In the genomic region with DNA sequence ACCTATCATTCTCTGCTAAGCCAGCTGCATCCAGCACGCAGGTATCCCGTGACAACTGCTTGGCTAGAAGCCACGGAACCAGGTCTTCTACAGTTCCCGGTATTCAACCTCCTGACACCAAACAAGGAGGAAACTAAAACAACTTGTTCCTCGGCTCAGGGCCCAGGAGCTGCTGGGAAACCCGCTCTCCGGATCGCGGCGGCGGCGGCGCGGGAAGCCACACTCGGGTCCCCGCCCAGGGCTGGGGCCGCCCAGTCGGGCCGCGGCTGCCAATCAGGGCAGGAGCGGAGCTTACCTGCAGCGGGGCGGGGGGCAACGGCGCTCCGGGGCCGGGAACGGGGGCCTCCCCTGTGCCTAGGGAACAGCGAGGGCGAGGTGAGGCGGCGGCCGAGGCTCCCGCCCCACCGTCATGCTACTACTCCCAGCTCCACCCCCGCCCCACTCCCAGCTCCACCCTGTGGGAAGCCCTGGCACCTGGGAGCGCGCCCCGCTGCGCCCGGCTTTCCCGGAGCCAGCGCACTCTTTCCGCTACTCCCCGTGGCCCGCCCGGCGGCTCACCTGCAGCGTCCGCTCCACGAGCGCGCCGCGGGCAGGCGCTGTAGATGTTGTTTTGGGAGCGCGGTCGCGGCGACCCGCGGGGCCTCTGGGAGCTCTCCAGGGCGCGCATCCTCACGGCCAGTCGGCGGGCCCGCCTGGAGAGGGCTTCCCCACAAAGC, we compare ENCODE assay signal across 8 cellular contexts. TPM values are rescaled to one million over a fixed set of nuclear protein-coding genes. Genes with fewer than 3 reads are reported as not detected.
DNase-seq lines count a peak whose midpoint lies in the region; ATAC-seq and TF ChIP-seq lines count a peak whose summit lies in the region.

No MANE protein-coding gene starts in this region.

- H3K9ac ChIP-seq in iPS-15b (ENCODE audit: low read depth, low read length) (peak overlapping the region; percentile 19), skeletal muscle tissue (ENCODE audit: low read depth in 1 of 3, low read length in 3 of 3) (peak overlapping the region in 2 of 3 donors; percentile 58 to 70)

- BruUV-seq in Panc1 (replicated peaks; lab: Mats Ljungman, UMichigan): no TSS peak

- H3K27me3 ChIP-seq in Panc1 (ENCODE audit: control insufficient read depth, insufficient read depth, low read length) (peaks cover 21% of the 10 kb centered on the region), ascending aorta (peaks cover 10% of the 10 kb centered on the region), iPS-15b (ENCODE audit: control insufficient read depth, insufficient read depth, low read length) (peaks cover 43% of the 10 kb centered on the region), skeletal muscle tissue (ENCODE audit: control insufficient read depth in 3 of 3, insufficient read depth in 3 of 3, low read length in 3 of 3) (peaks cover 0 to 10% (median 0%) of the 10 kb centered on the region in 3 donors)

- no peaks in the 10 kb centered on the region for H3K36me3 ChIP-seq in Panc1 (ENCODE audit: control insufficient read depth, insufficient read depth, low read length)
- H3K36me3 ChIP-seq in ascending aorta: no peaks in the 10 kb centered on the region
- no peaks in the 10 kb centered on the region for H3K36me3 ChIP-seq in iPS-15b (ENCODE audit: control insufficient read depth, insufficient read depth, low read length)
- H3K36me3 ChIP-seq in skeletal muscle tissue (ENCODE audit: control insufficient read depth in 3 of 3, insufficient read depth in 3 of 3, low read length in 3 of 3): no peaks in the 10 kb centered on the region

- H3K27ac ChIP-seq in Panc1 (ENCODE audit: low read length) (no peak overlapping the region), ascending aorta (no peak overlapping the region), skeletal muscle tissue (ENCODE audit: low read depth, low read length) (peak overlapping the region; percentile 23)

- H3K4me1 ChIP-seq in Panc1 (ENCODE audit: control insufficient read depth, insufficient read depth, low read length) (no peaks in the 10 kb centered on the region), ascending aorta (peaks cover 0 to 10% of the 10 kb centered on the region in 2 donors), iPS-15b (ENCODE audit: control insufficient read depth, insufficient read depth, low read length) (peaks cover 11% of the 10 kb centered on the region), skeletal muscle tissue (ENCODE audit: control insufficient read depth in 3 of 3, insufficient read depth in 3 of 3, low read length in 3 of 3) (peaks cover 6 to 31% (median 19%) of the 10 kb centered on the region in 3 donors)

- TF ChIP-seq CTCF in Panc1 (IDR thresholded peaks at IDR 0.05) (no peak), ascending aorta (IDR thresholded peaks at IDR 0.05) (no peak)

- CTCF ChIA-PET in Panc1 (lab: Charles Lee): interaction anchor here (0.6 to 1.8 kb wide), 2 partner anchors 32 to 175 kb away, joined by 3 to 8 read pairs; no protein-coding TSS in a partner anchor

- peak; percentile 70 for ATAC-seq in Panc1

- POLR2A ChIA-PET in Panc1 (lab: Charles Lee): interaction anchor here (0.6 kb wide), 1 partner anchor 279 kb away, joined by 6 read pairs; no protein-coding TSS in a partner anchor

- in situ Hi-C loops in Panc1 (cut with HindIII; ENCODE audit: low pct_unique_long_range_greater_than_20kb, low sequenced_read_pairs): no loop called here

- H3K9me3 ChIP-seq in Panc1 (ENCODE audit: control insufficient read depth, insufficient read depth, low read depth, low read length) (no peaks in the 10 kb centered on the region), ascending aorta (no peaks in the 10 kb centered on the region), iPS-15b (ENCODE audit: control insufficient read depth, insufficient read depth, low read length) (no peaks in the 10 kb centered on the region), skeletal muscle tissue (ENCODE audit: control insufficient read depth in 3 of 3, low read length in 3 of 3) (no peaks in the 10 kb centered on the region)

- intact Hi-C loops in Panc1 (cut with micrococcal nuclease; ENCODE audit: unreplicated experiment): no loop called here
- intact Hi-C loops in ascending aorta (cut with DNase I): no loop called here

- DNase-seq in activated gamma-delta T cell treated with Interleukin-2 at 50 U/mL for 16 hours: peak; percentile 40
- DNase-seq in activated gamma-delta T cell (lab: John Stamatoyannopoulos, UW): no peak
- no peak for DNase-seq in Panc1 (ENCODE audit: low read depth, low spot score)
- no peak for DNase-seq in ascending aorta (ENCODE audit: low spot score in 2 of 2)
- no peak for DNase-seq in medulla oblongata (ENCODE audit: extremely low spot score)
- no peak for DNase-seq in Ammon's horn (ENCODE audit: low spot score)

- H3K4me3 ChIP-seq in Panc1 (ENCODE audit: low read depth in 2 of 2, low read length in 2 of 2): peak overlapping the region; percentile 46 to 52
- peak overlapping the region; percentile 55 to 65 for H3K4me3 ChIP-seq in ascending aorta
- H3K4me3 ChIP-seq in iPS-15b (ENCODE audit: low read depth, low read length): peak overlapping the region; percentile 73
- H3K4me3 ChIP-seq in skeletal muscle tissue (ENCODE audit: low read length in 3 of 3): peak overlapping the region; percentile 50 to 68 (median 66)

RNA-seq across cellular contexts. Expression of a gene that starts 12.1 kb away (rescaled TPM):
- total RNA-seq in Panc1 (2021; ENCODE audit: unreplicated experiment) (not detected), ascending aorta (not detected), skeletal muscle tissue (not detected)
- polyA plus RNA-seq in Panc1 (2012; ENCODE audit: insufficient read length): not detected

RNA-seq across cellular contexts. Expression of a gene that starts 12.4 kb away (rescaled TPM):
- total RNA-seq in Panc1 (2021; ENCODE audit: unreplicated experiment) (0.41 TPM), ascending aorta (1.3 TPM), skeletal muscle tissue (0.52 TPM)
- not detected for polyA plus RNA-seq in Panc1 (2012; ENCODE audit: insufficient read length)

RNA-seq across cellular contexts. Expression of a gene that starts 36.9 kb away (rescaled TPM):
- total RNA-seq in Panc1 (2021; ENCODE audit: unreplicated experiment) (1.4 TPM), ascending aorta (0.53 TPM), skeletal muscle tissue (under 0.01 TPM)
- polyA plus RNA-seq in Panc1 (2012; ENCODE audit: insufficient read length): not detected

RNA-seq across cellular contexts. Expression of a gene that starts 43.9 kb away (rescaled TPM):
- total RNA-seq in Panc1 (2021; ENCODE audit: unreplicated experiment) (not detected), ascending aorta (not detected), skeletal muscle tissue (not detected)
- polyA plus RNA-seq in Panc1 (2012; ENCODE audit: insufficient read length): not detected
